In the genomic region with DNA sequence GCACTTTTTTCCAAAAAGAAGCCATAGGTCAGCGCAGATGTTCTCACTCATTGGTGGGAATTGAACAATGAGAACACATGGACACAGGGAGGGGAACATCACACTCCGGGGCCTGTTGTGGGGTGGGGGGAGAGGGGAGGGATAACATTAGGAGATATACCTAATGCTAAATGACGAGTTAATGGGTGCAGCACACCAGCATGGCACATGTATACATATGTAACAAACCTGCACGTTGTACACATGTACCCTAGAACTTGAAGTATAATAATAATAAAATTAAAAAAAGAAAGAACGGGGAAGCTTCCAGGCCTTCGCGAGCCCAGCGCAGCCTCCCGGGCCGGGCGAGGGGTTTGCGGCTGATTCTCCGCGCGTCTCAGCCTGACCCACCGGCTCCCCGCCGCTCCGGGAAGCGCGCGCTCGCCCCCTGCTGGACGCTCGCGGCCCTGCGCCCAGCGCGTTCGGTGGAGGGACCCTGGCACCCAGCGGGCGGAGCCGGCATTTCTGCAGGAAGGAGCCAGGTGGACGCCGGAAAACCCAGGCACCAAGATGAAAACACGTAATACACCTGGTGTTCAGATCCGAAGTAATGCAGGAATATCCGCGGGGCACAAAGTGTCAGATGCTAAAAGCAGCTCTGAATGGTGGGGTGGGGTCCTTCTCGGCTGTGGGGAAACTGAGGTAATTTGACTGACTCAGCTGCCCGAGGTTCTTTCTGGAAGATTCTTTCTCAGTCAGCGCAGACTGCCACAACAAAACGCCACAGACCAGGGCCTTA, we compare ENCODE assay signal across 8 cellular contexts.
DNase-seq lines count a peak whose midpoint lies in the region; ATAC-seq and TF ChIP-seq lines count a peak whose summit lies in the region.
"Not testable (repeated sequence)": the region's sequence is repeated elsewhere in the genome, so short reads cannot be mapped to it uniquely, and the experiment has no call there.

No MANE protein-coding gene starts in this region.

- H3K4me3 ChIP-seq in CD8-positive, alpha-beta T cell (ENCODE audit: low read depth, low read length); foreskin fibroblast (ENCODE audit: low read depth in 1 of 2, low read length in 2 of 2): not testable (repeated sequence)

- H3K27ac ChIP-seq in CD8-positive, alpha-beta T cell (ENCODE audit: low read depth, low read length), result not testable (repeated sequence)

- TF ChIP-seq CTCF in CD8-positive, alpha-beta T cell (IDR thresholded peaks at IDR 0.05), result peak; percentile 99
- TF ChIP-seq CTCF in foreskin fibroblast (IDR thresholded peaks at IDR 0.05; ENCODE audit: low read depth, low read length), result peak; percentile 99

- not testable (repeated sequence) for H3K4me1 Mint-ChIP-seq in CD8-positive, alpha-beta T cell (ENCODE audit: low read depth); naive thymus-derived CD8-positive, alpha-beta T cell

- not testable (repeated sequence) for H3K4me1 ChIP-seq in CD8-positive, alpha-beta T cell (ENCODE audit: insufficient read depth, low read length)

- CTCF ChIA-PET in CD8-positive, alpha-beta T cell (lab: Charles Lee), result interaction anchor here (0.6 to 1.5 kb wide), 11 partner anchors 10 to 965 kb away, joined by 3 to 8 read pairs (median 4); no protein-coding TSS in a partner anchor

- H3K27me3 ChIP-seq in CD8-positive, alpha-beta T cell (ENCODE audit: insufficient read depth, low read length), result not testable (repeated sequence)

- POLR2A ChIA-PET in CD8-positive, alpha-beta T cell (lab: Charles Lee); naive thymus-derived CD8-positive, alpha-beta T cell (lab: Charles Lee): not testable (repeated sequence)

- not testable (repeated sequence) for H3K27me3 Mint-ChIP-seq in CD8-positive, alpha-beta T cell (ENCODE audit: low read depth)
- peaks cover 4 to 26% (median 9%) of the 10 kb centered on the region in 5 donors for H3K27me3 Mint-ChIP-seq in naive thymus-derived CD8-positive, alpha-beta T cell

- peak; percentile 39 to 75 (median 51) for DNase-seq in CD8-positive, alpha-beta T cell
- DNase-seq in HCEC 1CT (peak; percentile 1), NCI-H2171 (lab: John Stamatoyannopoulos, UW) (peak; percentile 89), T-helper 9 cell (peak; percentile 48), foreskin fibroblast (peak; percentile 20 to 77)
- peak; percentile 70 for DNase-seq in activated naive CD4-positive, alpha-beta T cell treated with anti-CD3 and anti-CD28 coated beads, Interleukin-2, amount 50 U/mL, for 16 hours
- peak in 9 of 10 donors; percentile 27 to 72 (median 60) for DNase-seq in naive thymus-derived CD8-positive, alpha-beta T cell
- peak; percentile 57 to 61 for DNase-seq in stimulated activated CD8-positive, alpha-beta memory T cell treated with anti-CD3 and anti-CD28 coated beads, Interleukin-15, amount 100 ng/mL, for 48 hours (ENCODE audit: low read depth in 2 of 2)

- not testable (repeated sequence) for H3K4me3 Mint-ChIP-seq in CD8-positive, alpha-beta T cell; naive thymus-derived CD8-positive, alpha-beta T cell

- H3K9me3 Mint-ChIP-seq in CD8-positive, alpha-beta T cell; naive thymus-derived CD8-positive, alpha-beta T cell: not testable (repeated sequence)

- intact Hi-C loops in CD8-positive, alpha-beta T cell (cut with DNase I, micrococcal nuclease), result loop anchor here in 1 of 2 experiments (1.0 kb wide), 1 partner anchor 963 kb away; no protein-coding TSS in a partner anchor

- H3K36me3 Mint-ChIP-seq in CD8-positive, alpha-beta T cell; naive thymus-derived CD8-positive, alpha-beta T cell: not testable (repeated sequence)

- ATAC-seq in CD8-positive, alpha-beta T cell, result peak; percentile 77
- peak; percentile 82 to 86 for ATAC-seq in naive thymus-derived CD8-positive, alpha-beta T cell

- not testable (repeated sequence) for H3K27ac Mint-ChIP-seq in CD8-positive, alpha-beta T cell
- H3K27ac Mint-ChIP-seq in naive thymus-derived CD8-positive, alpha-beta T cell, result peak overlapping the region in 1 of 10 donors; percentile 73

- H3K9me3 ChIP-seq in CD8-positive, alpha-beta T cell (ENCODE audit: low read length), result not testable (repeated sequence)

- H3K36me3 ChIP-seq in CD8-positive, alpha-beta T cell (ENCODE audit: insufficient read depth, low read length), result not testable (repeated sequence)

Comparison
In these comparisons a context has a peak if more than half of its experiments do, and no peak if none do; other contexts are left out.
1. DNase-seq: peak in every context shown above with its lines; median percentile 89 in NCI-H2171; 70 in activated naive CD4-positive, alpha-beta T cell treated with anti-CD3 and anti-CD28 coated beads, Interleukin-2, amount 50 U/mL, for 16 hours; 60 in naive thymus-derived CD8-positive, alpha-beta T cell; 59 in stimulated activated CD8-positive, alpha-beta memory T cell treated with anti-CD3 and anti-CD28 coated beads, Interleukin-15, amount 100 ng/mL, for 48 hours; 51 in CD8-positive, alpha-beta T cell; 48 in foreskin fibroblast; 48 in T-helper 9 cell; 1 in HCEC 1CT.